29 cellular contexts compared by ENCODE assay signal in the genomic region with DNA sequence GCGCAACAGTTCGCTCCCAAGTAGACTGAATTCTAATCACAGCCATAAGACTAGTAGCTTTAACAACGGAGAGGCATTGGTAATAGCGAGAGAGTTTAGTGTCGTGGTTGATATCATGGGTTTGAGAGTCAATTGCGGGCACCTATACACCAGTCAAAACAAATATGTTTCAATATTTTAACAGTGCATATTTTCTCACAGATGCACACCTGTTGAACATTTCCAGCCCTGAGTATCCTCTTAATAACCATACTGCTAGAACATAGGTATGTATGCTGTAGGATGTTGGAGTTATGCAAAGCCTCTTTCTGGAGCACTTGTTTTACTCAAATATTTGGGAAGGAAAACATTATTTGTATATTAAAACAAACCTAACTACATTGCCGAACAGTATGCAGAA.
"Had no signal": no experiment of that assay in that cellular context is flagged by ENCODE, and none has a peak within 500 bp of the region (broad histone marks: within the 10 kb centered on the region; RNA-seq: fewer than 3 reads in every experiment).

No MANE protein-coding gene starts in this region.

- FAIRE-seq: colon, endometrium, endothelial cell of umbilical vein, frontal cortex had no signal

- H3K4me3 Mint-ChIP-seq: dendritic cell treated with granulocyte-macrophage colony-stimulating factor and Interleukin-4, amounts not matched to agents 40 ng/mL and 50 ng/mL, for 4 days; effector memory CD8-positive, alpha-beta T cell; endodermal cell had no signal

- H3K36me3 ChIP-seq: colonic mucosa, esophagus muscularis mucosa, esophagus squamous epithelium, gastrocnemius medialis, gastroesophageal sphincter, heart left ventricle, heart right ventricle had no signal

- H3K27ac ChIP-seq: colonic mucosa, coronary artery, dorsolateral prefrontal cortex, epithelial cell of prostate, esophagus muscularis mucosa, esophagus squamous epithelium, foreskin keratinocyte, gastrocnemius medialis, gastroesophageal sphincter, heart left ventricle, heart right ventricle had no signal

- ATAC-seq: effector memory CD8-positive, alpha-beta T cell; esophagus mucosa; foreskin keratinocyte; gastrocnemius medialis; gastroesophageal sphincter; heart left ventricle; heart right ventricle had no signal

- H3K9me3 Mint-ChIP-seq: dendritic cell treated with granulocyte-macrophage colony-stimulating factor and Interleukin-4, amounts not matched to agents 40 ng/mL and 50 ng/mL, for 4 days; effector memory CD8-positive, alpha-beta T cell; endodermal cell had no signal

- DNase-seq: colonic mucosa; cortex of kidney; dermis blood vessel endothelial cell; dorsolateral prefrontal cortex; effector CD4-positive, alpha-beta T cell; effector CD8-positive, alpha-beta T cell; effector memory CD4-positive, alpha-beta T cell; effector memory CD8-positive, alpha-beta T cell; endodermal cell; erythroblast; esophagus squamous epithelium; foreskin fibroblast; foreskin keratinocyte; foreskin melanocyte; gastrocnemius medialis; glutamatergic neuron; head of caudate nucleus; heart left ventricle; heart right ventricle had no signal

- H3K27me3 Mint-ChIP-seq: effector memory CD8-positive, alpha-beta T cell had no signal

- H3K27me3 ChIP-seq: colonic mucosa, esophagus muscularis mucosa, esophagus squamous epithelium, foreskin keratinocyte, gastrocnemius medialis, gastroesophageal sphincter, heart right ventricle had no signal

- H3K4me3 ChIP-seq: colonic mucosa, coronary artery, dorsolateral prefrontal cortex, esophagus muscularis mucosa, esophagus squamous epithelium, gastrocnemius medialis, gastroesophageal sphincter, heart left ventricle, heart right ventricle had no signal

- H3K4me1 ChIP-seq: colonic mucosa, esophagus muscularis mucosa, foreskin keratinocyte, gastrocnemius medialis, gastroesophageal sphincter, heart left ventricle, heart right ventricle had no signal

- H3K9me3 ChIP-seq: colonic mucosa, esophagus muscularis mucosa, esophagus squamous epithelium, gastrocnemius medialis, gastroesophageal sphincter, heart left ventricle had no signal

- H3K27ac Mint-ChIP-seq: dendritic cell treated with granulocyte-macrophage colony-stimulating factor and Interleukin-4, amounts not matched to agents 40 ng/mL and 50 ng/mL, for 4 days; effector memory CD8-positive, alpha-beta T cell; endodermal cell had no signal
